ENCODE assay signal across 8 cellular contexts in the genomic region with DNA sequence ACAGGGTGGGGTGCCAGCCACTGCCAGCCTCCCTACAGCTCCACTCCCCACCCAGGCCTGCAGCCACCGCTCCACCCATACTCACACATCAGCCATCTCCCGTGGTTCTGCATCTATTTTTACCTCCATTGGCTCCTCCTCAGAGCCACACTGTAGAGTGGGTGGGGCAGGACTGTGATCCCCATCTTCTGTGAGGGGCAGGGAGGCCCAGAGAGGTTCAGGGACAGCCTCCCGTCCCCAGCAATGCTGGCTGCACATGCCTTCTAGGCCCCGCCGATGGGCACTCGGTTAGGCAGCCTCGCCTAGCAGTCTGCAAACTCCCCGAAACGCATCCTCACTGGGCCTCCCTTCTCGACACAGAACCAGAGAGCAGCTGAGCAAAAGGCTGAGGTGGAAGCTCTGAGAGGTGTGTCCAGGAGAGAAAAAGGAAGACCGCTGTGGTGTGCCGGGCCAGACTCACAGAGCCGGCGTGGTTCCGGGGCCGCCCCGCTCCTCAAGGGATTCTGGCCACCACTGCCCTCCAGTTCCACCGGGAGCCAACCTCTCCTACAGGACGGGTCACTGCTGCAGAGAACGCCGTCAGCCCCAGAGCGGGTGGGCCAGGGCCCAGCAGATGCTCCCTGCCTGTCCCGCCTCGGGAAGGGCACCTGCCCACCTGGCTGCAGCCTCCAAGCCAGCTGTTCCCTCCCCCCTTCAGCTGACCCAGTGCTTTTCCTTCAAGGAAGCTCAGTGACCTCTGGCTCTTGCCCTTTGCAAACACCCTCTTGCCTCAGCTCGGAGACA.
DNase-seq lines count a peak whose midpoint lies in the region; TF ChIP-seq lines count a peak whose summit lies in the region.

No MANE protein-coding gene starts in this region.

- peak overlapping the region; percentile 44 to 95 (median 76) for H3K27ac Mint-ChIP-seq in brain

- DNase-seq in activated effector memory CD4-positive, alpha-beta T cell treated with anti-CD3 and anti-CD28 coated beads, Interleukin-2, amount 50 U/mL, for 16 hours, result peak; percentile 68
- DNase-seq in activated effector memory CD4-positive, alpha-beta T cell treated with Interleukin-2 at 50 U/mL for 16 hours, result no peak
- DNase-seq in medulla oblongata (ENCODE audit: extremely low spot score), result no peak
- no peak for DNase-seq in NCI-H1092 treated with DMSO at 0.1 percent for 48 hours (lab: John Stamatoyannopoulos, UW)
- DNase-seq in cerebellar nuclear complex (lab: John Stamatoyannopoulos, UW), result no peak

- H3K27me3 ChIP-seq in layer of hippocampus (ENCODE audit: control insufficient read depth, insufficient read depth, low read length), result peaks cover 4% of the 10 kb centered on the region

- peaks cover 8% of the 10 kb centered on the region for H3K36me3 Mint-ChIP-seq in brain

- H3K27ac ChIP-seq in layer of hippocampus (ENCODE audit: low read depth, low read length) (peak overlapping the region; percentile 65), temporal lobe (ENCODE audit: low read depth, low read length) (peak overlapping the region; percentile 68)

- no peak for TF ChIP-seq CTCF in brain (conservative IDR thresholded peaks at IDR 0.05)

- H3K27me3 Mint-ChIP-seq in brain, result peaks cover 3% of the 10 kb centered on the region

- peaks cover 69% of the 10 kb centered on the region for H3K4me1 Mint-ChIP-seq in brain

- H3K9me3 Mint-ChIP-seq in brain, result peaks cover 0 to 4% (median 0%) of the 10 kb centered on the region in 5 experiments

- peak overlapping the region; percentile 77 to 82 (median 79) for H3K4me3 Mint-ChIP-seq in brain
